8 cellular contexts compared by ENCODE assay signal in the genomic region with DNA sequence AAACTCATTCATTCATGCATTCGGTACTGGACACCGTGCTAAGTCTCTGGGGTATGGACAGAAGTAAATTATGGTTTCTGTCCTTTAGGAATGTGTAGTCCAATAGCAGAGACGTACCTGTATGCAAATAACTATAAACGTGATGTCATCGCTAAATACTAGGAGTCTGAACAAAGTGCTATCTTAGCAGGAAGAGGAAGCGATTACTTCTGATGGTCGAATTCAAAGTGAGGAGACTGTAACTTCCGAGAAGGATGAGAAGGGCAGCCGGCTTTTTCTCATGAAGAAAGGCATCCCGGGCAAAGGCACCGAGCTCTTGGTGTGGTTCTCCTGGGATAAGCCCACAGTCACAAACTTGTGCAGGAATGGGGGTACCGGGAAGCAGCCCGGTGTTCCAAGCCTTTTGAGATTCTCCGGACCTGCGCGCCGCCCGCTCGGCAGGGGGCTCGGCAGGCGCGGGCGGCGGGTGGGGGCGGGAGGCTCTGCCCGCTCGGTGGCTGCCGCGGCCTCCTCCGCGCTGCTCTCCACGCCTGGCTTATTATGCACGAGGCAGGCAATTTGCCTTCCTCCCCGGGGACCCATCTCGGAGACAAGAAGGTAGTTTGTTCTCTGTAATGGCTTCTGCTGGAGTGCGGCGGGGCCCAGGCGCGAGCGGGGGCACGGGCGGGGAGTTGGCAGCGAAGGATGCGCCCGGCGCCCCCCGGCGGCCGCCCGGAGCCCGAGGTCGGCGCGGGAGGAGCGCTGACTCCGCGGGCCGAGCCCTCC.
DNase-seq lines count a peak whose midpoint lies in the region; ATAC-seq and TF ChIP-seq lines count a peak whose summit lies in the region.
"Had no signal": no experiment of that assay in that cellular context is flagged by ENCODE, and none has a peak within 500 bp of the region (broad histone marks: within the 10 kb centered on the region; RNA-seq: fewer than 3 reads in every experiment).

No MANE protein-coding gene starts in this region.

- H3K9me3 ChIP-seq in HCT116 (ENCODE audit: control insufficient read depth in 1 of 2, insufficient read depth in 1 of 2, low read depth in 1 of 2, low read length in 2 of 2) (no peaks in the 10 kb centered on the region), OCI-LY7 (ENCODE audit: low read length) (no peaks in the 10 kb centered on the region), adipocyte (ENCODE audit: control insufficient read depth, low read length) (no peaks in the 10 kb centered on the region), skeletal muscle satellite cell (replicated peaks; ENCODE audit: low read length) (no peaks in the 10 kb centered on the region)
- H3K9me3 ChIP-seq: adrenal gland had no signal

- no peaks in the 10 kb centered on the region for H3K9me2 ChIP-seq in HCT116 (ENCODE audit: insufficient read depth)
- H3K9me2 ChIP-seq in OCI-LY7 (ENCODE audit: insufficient read depth, low read length) = no peaks in the 10 kb centered on the region

- H3K9ac ChIP-seq in HCT116 (ENCODE audit: low read length) = peak overlapping the region; percentile 37
- peak overlapping the region; percentile 25 for H3K9ac ChIP-seq in adipocyte (ENCODE audit: low read length)
- peak overlapping the region; percentile 32 for H3K9ac ChIP-seq in skeletal muscle satellite cell (ENCODE audit: low read depth, low read length)

- H3K27me3 ChIP-seq in HCT116 (ENCODE audit: insufficient read depth, low read length) = no peaks in the 10 kb centered on the region
- peaks cover 7% of the 10 kb centered on the region for H3K27me3 ChIP-seq in adipocyte (replicated peaks; ENCODE audit: control insufficient read depth, insufficient read depth, low read length)
- peaks cover 26% of the 10 kb centered on the region for H3K27me3 ChIP-seq in skeletal muscle satellite cell (ENCODE audit: control insufficient read depth, insufficient read depth, low read length)

- POLR2A ChIA-PET in HCT116 (lab: Charles Lee) = no interaction called here
- POLR2A ChIA-PET in OCI-LY7 (lab: Charles Lee) = no interaction called here

- H3K27ac ChIP-seq in HCT116 (ENCODE audit: low read depth, low read length) (no peak overlapping the region), OCI-LY7 (ENCODE audit: low read depth, low read length, poor library complexity, severe bottlenecking) (no peak overlapping the region)
- H3K27ac ChIP-seq: adrenal gland had no signal

- H2AFZ ChIP-seq in HCT116 (ENCODE audit: low read depth, low read length, poor library complexity, severe bottlenecking) = peak overlapping the region; percentile 97
- peak overlapping the region; percentile 87 for H2AFZ ChIP-seq in OCI-LY7 (ENCODE audit: low read length)

- H3K79me2 ChIP-seq in HCT116 (ENCODE audit: insufficient read depth, low read length) (no peaks in the 10 kb centered on the region), OCI-LY7 (ENCODE audit: insufficient read depth, low read depth, low read length) (no peaks in the 10 kb centered on the region)

- CTCF ChIA-PET in HCT116 (lab: Charles Lee) (interaction anchor here (0.8 to 15.6 kb wide), 9 partner anchors 9 to 149 kb away, joined by 3 to 393 read pairs (median 5); partner anchors contain the start of gene KIRREL1), OCI-LY7 (lab: Charles Lee; ENCODE audit: unreplicated experiment) (no interaction called here)

- H3K36me3 ChIP-seq in HCT116 (ENCODE audit: control insufficient read depth in 1 of 2, insufficient read depth in 2 of 2, low read length in 2 of 2) (no peaks in the 10 kb centered on the region), OCI-LY7 (ENCODE audit: insufficient read depth, low read length) (no peaks in the 10 kb centered on the region), adipocyte (ENCODE audit: control insufficient read depth, insufficient read depth, low read length, severe bottlenecking) (no peaks in the 10 kb centered on the region), skeletal muscle satellite cell (ENCODE audit: insufficient read depth, low read length) (no peaks in the 10 kb centered on the region)
- H3K36me3 ChIP-seq: adrenal gland had no signal

- intact Hi-C loops in HCT116 (cut with micrococcal nuclease) (no loop called here), OCI-LY7 (cut with micrococcal nuclease; ENCODE audit: unreplicated experiment) (no loop called here)

- peak overlapping the region; percentile 39 to 61 for H3K4me3 ChIP-seq in HCT116 (replicated peaks in 1 of 2; ENCODE audit: low read depth in 1 of 2, low read length in 2 of 2)
- peak overlapping the region; percentile 67 for H3K4me3 ChIP-seq in OCI-LY7 (ENCODE audit: low read depth, low read length, poor library complexity, severe bottlenecking)
- peak overlapping the region; percentile 71 for H3K4me3 ChIP-seq in adipocyte (ENCODE audit: low read length)
- peak overlapping the region; percentile 42 for H3K4me3 ChIP-seq in iPS-11a (ENCODE audit: low read depth, low read length)
- peak overlapping the region; percentile 69 for H3K4me3 ChIP-seq in skeletal muscle satellite cell (ENCODE audit: low read length)

- TF ChIP-seq POLR2A in HCT116 (IDR thresholded peaks at IDR 0.05; ENCODE audit: borderline replicate concordance, extremely low read depth, insufficient read depth, insufficient read length) = no peak

- H3K4me1 ChIP-seq in HCT116 (ENCODE audit: control insufficient read depth in 1 of 2, insufficient read depth in 2 of 2, low read length in 2 of 2) (peaks cover 2 to 22% of the 10 kb centered on the region in 2 experiments; a peak in 2 of 4 replicates), OCI-LY7 (ENCODE audit: insufficient read depth, low read length, poor library complexity, severe bottlenecking) (peaks cover 28% of the 10 kb centered on the region), adipocyte (ENCODE audit: control insufficient read depth, insufficient read depth, low read length) (peaks cover 3% of the 10 kb centered on the region), skeletal muscle satellite cell (ENCODE audit: control insufficient read depth, insufficient read depth, low read length) (peaks cover 4% of the 10 kb centered on the region)

- no peak for TF ChIP-seq RAD21 in HCT116 (IDR thresholded peaks at IDR 0.05; ENCODE audit: low read depth)

- peak; percentile 10 to 61 (median 32); a peak in 3 of 6 replicates for TF ChIP-seq CTCF in HCT116 (IDR thresholded peaks at IDR 0.05 in 2 of 3, conservative IDR thresholded peaks at IDR 0.05 in 1 of 3; ENCODE audit: borderline replicate concordance in 1 of 3, insufficient read depth in 1 of 3, low read depth in 2 of 3, low read length in 2 of 3)
- TF ChIP-seq CTCF in OCI-LY7 (conservative IDR thresholded peaks at IDR 0.05; ENCODE audit: low read length) = peak; percentile 76

- no peaks in the 10 kb centered on the region for H4K20me1 ChIP-seq in HCT116 (ENCODE audit: insufficient read depth)
- no peaks in the 10 kb centered on the region for H4K20me1 ChIP-seq in OCI-LY7 (ENCODE audit: insufficient read depth, low read length)

- no peak for DNase-seq in HCT116 (ENCODE audit: low read depth, low spot score)
- DNase-seq in OCI-LY7 (ENCODE audit: low spot score) = peak; percentile 62
- peak; percentile 78 for DNase-seq in adipocyte (ENCODE audit: low read depth)

- H3K4me2 ChIP-seq in HCT116 (ENCODE audit: low read length) (peak overlapping the region; percentile 83), OCI-LY7 (ENCODE audit: low read length) (peak overlapping the region; percentile 86), skeletal muscle satellite cell (ENCODE audit: low read length) (peak overlapping the region; percentile 85)

- BruUV-seq in HCT116 (replicated peaks; lab: Mats Ljungman, UMichigan) (no TSS peak), OCI-LY7 (replicated peaks; lab: Mats Ljungman, UMichigan) (no TSS peak)

- RAD21 ChIA-PET in HCT116 (lab: Charles Lee; ENCODE audit: low non-redundant PET in 1 of 2, low total read pairs in 2 of 2, uncharacterized antibody in 2 of 2, unreplicated experiment in 2 of 2) = interaction anchor here in 1 of 2 experiments (1.2 kb wide), 1 partner anchor 121 kb away, joined by 7 read pairs; no protein-coding TSS in a partner anchor

- ATAC-seq in HCT116 (peak; percentile 86), HG03432 (IDR thresholded peaks at IDR 0.05; ENCODE audit: unreplicated experiment) (no peak), HG03039 (IDR thresholded peaks at IDR 0.05; ENCODE audit: unreplicated experiment) (no peak)

TF ChIP-seq in HCT116, 20 proteins besides CTCF, POLR2A, EP300 and RAD21:
- TF ChIP-seq ZFX (IDR thresholded peaks at IDR 0.05) (peak; percentile 49; the same call in 1 of the 2 replicates), CBX3 (IDR thresholded peaks at IDR 0.05; ENCODE audit: low read depth) (no peak), YY1 (IDR thresholded peaks at IDR 0.05; ENCODE audit: extremely low read depth, insufficient replicate concordance, low read depth, low read length) (peak; percentile 72), SIN3A (IDR thresholded peaks at IDR 0.05; ENCODE audit: low read depth) (no peak)
TF ChIP-seq in HCT116: peak in this region for 2.
